1 cellular context compared by ENCODE assay signal in genomic region chr1:154955718-154956513, GRCh38.
TF ChIP-seq lines count a peak whose summit lies in the region.

Gene PBXIP1, minus strand, starts transcription at chr1:154956099. Its CDS starts 2,378 bp downstream, at chr1:154953721.

TF ChIP-seq in HCT116, 20 proteins besides CTCF, POLR2A, EP300 and RAD21:
- TF ChIP-seq REST (IDR thresholded peaks at IDR 0.05; ENCODE audit: low read depth): no peak
- TF ChIP-seq ZFX (IDR thresholded peaks at IDR 0.05): no peak
- TF ChIP-seq SRF (IDR thresholded peaks at IDR 0.05; ENCODE audit: low read depth): no peak
- TF ChIP-seq YY1 (IDR thresholded peaks at IDR 0.05; ENCODE audit: extremely low read depth, insufficient replicate concordance, low read depth, low read length): no peak
- peak; percentile 59 for TF ChIP-seq SP1 (IDR thresholded peaks at IDR 0.05; ENCODE audit: low read depth)
- TF ChIP-seq EGR1 (IDR thresholded peaks at IDR 0.05; ENCODE audit: low read depth): no peak
- no peak for TF ChIP-seq EZH2 (IDR thresholded peaks at IDR 0.05)
- no peak for TF ChIP-seq JUND (IDR thresholded peaks at IDR 0.05)
- TF ChIP-seq CEBPB (IDR thresholded peaks at IDR 0.05; ENCODE audit: low read depth): no peak
- no peak for TF ChIP-seq ATF3 (IDR thresholded peaks at IDR 0.05)
- no peak for TF ChIP-seq MAX (IDR thresholded peaks at IDR 0.05)
- peak; percentile 28; the same call in 1 of the 2 replicates for TF ChIP-seq SIN3A (IDR thresholded peaks at IDR 0.05; ENCODE audit: low read depth)
TF ChIP-seq in HCT116: peak in this region for 2.
